6 cellular contexts compared by ENCODE assay signal in the genomic region with DNA sequence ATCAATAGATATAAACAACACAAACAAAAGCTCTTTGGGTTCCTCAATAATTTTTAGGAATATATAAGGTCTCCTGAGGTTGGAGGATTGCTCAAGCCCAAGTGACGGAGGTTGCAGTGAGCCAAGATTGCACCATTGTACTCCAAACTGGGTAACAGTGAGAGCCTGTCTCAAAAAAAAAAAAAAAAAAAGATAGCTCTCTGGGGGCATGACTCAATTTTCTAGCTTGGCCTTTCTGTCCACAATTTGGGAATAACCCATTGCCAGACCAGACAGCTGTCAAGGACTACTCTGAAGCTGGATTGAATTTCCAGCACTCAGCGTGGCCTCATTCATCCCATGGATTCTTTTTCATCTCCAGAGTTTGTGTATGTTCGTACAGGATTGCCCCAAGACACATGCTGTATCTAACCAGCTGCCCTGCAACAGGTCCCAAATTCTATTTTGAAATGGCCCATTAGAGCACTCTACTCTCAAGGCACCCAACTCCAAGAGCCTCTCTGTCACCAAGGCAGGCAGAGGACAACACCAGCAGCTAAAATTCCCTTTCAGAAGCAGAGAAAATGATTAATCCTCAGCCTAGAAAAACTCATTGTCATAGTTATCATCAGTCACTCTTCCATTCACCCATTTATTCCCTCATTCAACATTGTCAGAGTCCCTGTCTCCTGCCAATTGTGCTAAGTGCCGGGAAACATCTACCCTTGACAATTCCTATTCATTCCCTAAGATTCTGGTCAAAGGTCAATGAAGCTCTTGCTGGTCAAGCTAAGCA.
DNase-seq lines count a peak whose midpoint lies in the region; ATAC-seq lines count a peak whose summit lies in the region.

No MANE protein-coding gene starts in this region.

- ATAC-seq in central memory CD8-positive, alpha-beta T cell (replicated peaks; ENCODE audit: extremely low read depth, poor library complexity, severe bottlenecking), result no peak
- no peak for ATAC-seq in GM21737 (IDR thresholded peaks at IDR 0.05; ENCODE audit: unreplicated experiment)

- H3K9me3 Mint-ChIP-seq in central memory CD8-positive, alpha-beta T cell, result no peaks in the 10 kb centered on the region

- H3K4me1 Mint-ChIP-seq in central memory CD8-positive, alpha-beta T cell, result peaks cover 43% of the 10 kb centered on the region

- DNase-seq in HS-5 (ENCODE audit: low read depth), result peak; percentile 76
- DNase-seq in central memory CD8-positive, alpha-beta T cell (ENCODE audit: low spot score in 2 of 2), result no peak
- DNase-seq in pons (ENCODE audit: low spot score), result peak; percentile 36
- DNase-seq in cerebellar nuclear complex (lab: John Stamatoyannopoulos, UW), result no peak
- DNase-seq in NCI-H524 (lab: John Stamatoyannopoulos, UW), result no peak

- no peaks in the 10 kb centered on the region for H3K27me3 Mint-ChIP-seq in central memory CD8-positive, alpha-beta T cell

- H3K27ac Mint-ChIP-seq in central memory CD8-positive, alpha-beta T cell (ENCODE audit: low read depth), result peak overlapping the region; percentile 36

- no peak overlapping the region for H3K4me3 Mint-ChIP-seq in central memory CD8-positive, alpha-beta T cell

- H3K36me3 Mint-ChIP-seq in central memory CD8-positive, alpha-beta T cell (ENCODE audit: insufficient read depth), result peaks cover 6% of the 10 kb centered on the region

Comparison
In these comparisons a context has a peak if more than half of its experiments do, and no peak if none do; other contexts are left out.
1. DNase-seq: peak in HS-5 (single experiment) and pons (single experiment); none in central memory CD8-positive, alpha-beta T cell (0 of 2), cerebellar nuclear complex (0 of 2) and NCI-H524 (0 of 2).